Comparison of ENCODE assay signal across 8 cellular contexts in genomic region chr19:17703823-17704463, GRCh38.
DNase-seq lines count a peak whose midpoint lies in the region; ATAC-seq and TF ChIP-seq lines count a peak whose summit lies in the region.

No MANE protein-coding gene starts in this region.

- TF ChIP-seq RAD21 in Ishikawa (IDR thresholded peaks at IDR 0.05; ENCODE audit: low read depth) = peak; percentile 70

- no peak overlapping the region for H3K27ac ChIP-seq in coronary artery

- DNase-seq in AG09319 (ENCODE audit: extremely low read depth, low read depth) = no peak
- DNase-seq in activated CD4-positive, alpha-beta T cell treated with anti-CD3 and anti-CD28 coated beads for 48 hours = peak; percentile 85
- DNase-seq in coronary artery (ENCODE audit: low spot score) = no peak
- DNase-seq in memory B cell (ENCODE audit: low spot score in 2 of 2) = peak; percentile 73 to 78
- peak; percentile 23 to 65 for DNase-seq in stimulated activated CD8-positive, alpha-beta memory T cell treated with anti-CD3 and anti-CD28 coated beads, Interleukin-4, amount 100 ng/mL, for 4 hours (ENCODE audit: low read depth in 2 of 2, low spot score in 1 of 2)

- no peaks in the 10 kb centered on the region for H3K9me3 Mint-ChIP-seq in memory B cell

- peak; percentile 95 for ATAC-seq in memory B cell (ENCODE audit: low read depth)
- ATAC-seq in GM19467 (IDR thresholded peaks at IDR 0.05; ENCODE audit: unreplicated experiment) = no peak
- no peak for ATAC-seq in GM21390 (IDR thresholded peaks at IDR 0.05; ENCODE audit: unreplicated experiment)

- peaks cover 3% of the 10 kb centered on the region for H3K4me1 Mint-ChIP-seq in memory B cell

- H3K27me3 Mint-ChIP-seq in memory B cell = peaks cover 13% of the 10 kb centered on the region

- TF ChIP-seq EP300 in Ishikawa (IDR thresholded peaks at IDR 0.05; ENCODE audit: borderline replicate concordance) = no peak

- TF ChIP-seq CTCF in AG09319 (IDR thresholded peaks at IDR 0.05; ENCODE audit: low read depth, low read length) (peak; percentile 72), coronary artery (IDR thresholded peaks at IDR 0.05) (peak; percentile 50)

- peaks cover 1% of the 10 kb centered on the region for H3K36me3 Mint-ChIP-seq in memory B cell

- H3K27ac Mint-ChIP-seq in memory B cell = no peak overlapping the region

- no peak overlapping the region for H3K4me3 Mint-ChIP-seq in memory B cell

- H3K4me3 ChIP-seq in coronary artery = no peak overlapping the region

TF ChIP-seq in Ishikawa, 13 proteins besides CTCF, POLR2A, EP300 and RAD21:
- no peak for TF ChIP-seq FOXM1 (IDR thresholded peaks at IDR 0.05; ENCODE audit: borderline replicate concordance, low read depth)
- TF ChIP-seq NFIC (IDR thresholded peaks at IDR 0.05) = no peak
- no peak for TF ChIP-seq YY1 (IDR thresholded peaks at IDR 0.05; ENCODE audit: low read depth)
- no peak for TF ChIP-seq EGR1 (IDR thresholded peaks at IDR 0.05)
- no peak for TF ChIP-seq ZBTB7A (IDR thresholded peaks at IDR 0.05; ENCODE audit: low read depth)
- TF ChIP-seq, protein P1, sequence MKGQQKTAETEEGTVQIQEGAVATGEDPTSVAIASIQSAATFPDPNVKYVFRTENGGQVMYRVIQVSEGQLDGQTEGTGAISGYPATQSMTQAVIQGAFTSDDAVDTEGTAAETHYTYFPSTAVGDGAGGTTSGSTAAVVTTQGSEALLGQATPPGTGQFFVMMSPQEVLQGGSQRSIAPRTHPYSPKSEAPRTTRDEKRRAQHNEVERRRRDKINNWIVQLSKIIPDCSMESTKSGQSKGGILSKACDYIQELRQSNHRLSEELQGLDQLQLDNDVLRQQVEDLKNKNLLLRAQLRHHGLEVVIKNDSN (IDR thresholded peaks at IDR 0.05) = no peak
- no peak for TF ChIP-seq TCF12 (IDR thresholded peaks at IDR 0.05; ENCODE audit: low read depth)
- no peak for TF ChIP-seq REST (IDR thresholded peaks at IDR 0.05; ENCODE audit: low read depth)
- TF ChIP-seq TAF1 (IDR thresholded peaks at IDR 0.05; ENCODE audit: low read depth) = no peak
- TF ChIP-seq CREB1 (IDR thresholded peaks at IDR 0.05; ENCODE audit: low read depth) = no peak
- no peak for TF ChIP-seq CEBPB (IDR thresholded peaks at IDR 0.05)
- TF ChIP-seq, protein P2, sequence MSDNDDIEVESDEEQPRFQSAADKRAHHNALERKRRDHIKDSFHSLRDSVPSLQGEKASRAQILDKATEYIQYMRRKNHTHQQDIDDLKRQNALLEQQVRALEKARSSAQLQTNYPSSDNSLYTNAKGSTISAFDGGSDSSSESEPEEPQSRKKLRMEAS (IDR thresholded peaks at IDR 0.05) = no peak
- TF ChIP-seq TEAD4 (IDR thresholded peaks at IDR 0.05) = no peak

Comparison
In these comparisons a context has a peak if more than half of its experiments do, and no peak if none do; other contexts are left out.
1. DNase-seq: peak in activated CD4-positive, alpha-beta T cell treated with anti-CD3 and anti-CD28 coated beads for 48 hours (single experiment), memory B cell (2 of 2) and stimulated activated CD8-positive, alpha-beta memory T cell treated with anti-CD3 and anti-CD28 coated beads, Interleukin-4, amount 100 ng/mL, for 4 hours (2 of 2); none in AG09319 (single experiment) and coronary artery (single experiment).